21 cellular contexts compared by ENCODE assay signal in the genomic region with DNA sequence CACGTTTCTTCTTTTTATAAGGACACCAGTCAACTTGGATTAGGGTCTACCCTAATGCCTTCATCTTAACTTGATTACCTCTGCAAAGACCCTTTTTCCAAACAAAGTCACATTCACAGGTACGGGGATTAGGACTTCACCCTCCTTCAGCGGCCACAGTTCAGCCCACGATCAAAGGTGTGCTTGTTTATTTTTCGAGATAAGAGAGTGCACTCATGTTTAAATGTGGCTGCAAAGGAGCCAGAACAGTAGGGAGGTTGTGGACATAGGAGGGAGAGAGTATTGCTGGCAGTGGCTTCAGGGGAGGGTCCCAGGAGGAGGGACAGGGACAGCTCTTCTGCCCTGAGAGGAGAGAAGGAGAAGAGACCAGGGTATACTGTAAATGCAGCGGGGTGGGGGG.
"Had no signal": no experiment of that assay in that cellular context is flagged by ENCODE, and none has a peak within 500 bp of the region (broad histone marks: within the 10 kb centered on the region; RNA-seq: fewer than 3 reads in every experiment).

No MANE protein-coding gene starts in this region.

- FAIRE-seq: astrocyte, RCC 7860 had no signal

- ATAC-seq: activated CD8-positive, alpha-beta memory T cell treated with anti-CD3 and anti-CD28 coated beads, Interleukin-2, amount 10 ng/mL, durations not matched to agents 7 days and 5 days; PC-3 had no signal

- DNase-seq: activated B cell treated with CpG ODN at 0.5 μM for 24 hours; activated CD4-positive, alpha-beta T cell treated with anti-CD3 and anti-CD28 coated beads for 1 hour; activated CD4-positive, alpha-beta T cell treated with anti-CD3 and anti-CD28 coated beads, Interleukin-2, amount 10 ng/mL, durations not matched to agents 24 days and 14 days; activated CD4-positive, alpha-beta T cell treated with anti-CD3 and anti-CD28 coated beads, Interleukin-2, amount 50 U/mL, for 48 hours; activated CD8-positive, alpha-beta memory T cell treated with anti-CD3 and anti-CD28 coated beads, Interleukin-2, amount 10 ng/mL, durations not matched to agents 7 days and 5 days; activated effector memory CD4-positive, alpha-beta T cell treated with anti-CD3 and anti-CD28 coated beads, Interleukin-2, amount 50 U/mL, for 16 hours; activated naive CD4-positive, alpha-beta T cell treated with Interleukin-2 at 50 U/mL for 16 hours; activated T-cell treated with anti-CD3 and anti-CD28 coated beads, Interleukin-2, amount 50 U/mL, for 24 hours; amygdala; Kasumi-1; KBM-7; NCI-H1048; NCI-H1694; NCI-H2029; NCI-H2107; NCI-H345; NCI-H524; PC-3; SHP77 treated with DMSO at 0.1 percent for 48 hours had no signal
